27 cellular contexts compared by ENCODE assay signal in genomic region chr11:69905202-69905535, GRCh38.
"Had no signal": no experiment of that assay in that cellular context is flagged by ENCODE, and none has a peak within 500 bp of the region (broad histone marks: within the 10 kb centered on the region; RNA-seq: fewer than 3 reads in every experiment).

No MANE protein-coding gene starts in this region.

- H3K36me3 ChIP-seq: ascending aorta had no signal

- ATAC-seq: activated naive CD4-positive, alpha-beta T cell treated with anti-CD3 and anti-CD28 coated beads, Interleukin-2, amount 50 U/mL, for 72 hours; activated naive CD8-positive, alpha-beta T cell treated with anti-CD3 and anti-CD28 coated beads, Interleukin-2, amount 50 U/mL, for 24 hours; activated T-cell treated with anti-CD3 and anti-CD28 coated beads, Interleukin-2, amount 50 U/mL, for 4 hours; body of pancreas; PC-3 had no signal

- H3K4me3 ChIP-seq: ascending aorta, body of pancreas, K562, SK-N-MC had no signal

- H3K27me3 ChIP-seq: ascending aorta, body of pancreas had no signal

- FAIRE-seq: bronchial epithelial cell had no signal

- DNase-seq: activated CD4-positive, alpha-beta memory T cell treated with anti-CD3 and anti-CD28 coated beads for 36 hours; activated CD4-positive, alpha-beta T cell treated with anti-CD3 and anti-CD28 coated beads, Interleukin-2, amount 10 ng/mL, durations not matched to agents 7 days and 5 days; activated CD4-positive, CD25-positive, alpha-beta regulatory T cell; activated CD8-positive, alpha-beta memory T cell treated with anti-CD3 and anti-CD28 coated beads for 24 hours; activated effector memory CD4-positive, alpha-beta T cell treated with anti-CD3 and anti-CD28 coated beads, Interleukin-2, amount 50 U/mL, for 16 hours; activated naive CD4-positive, alpha-beta T cell treated with Interleukin-2 at 50 U/mL for 16 hours; activated naive CD8-positive, alpha-beta T cell treated with anti-CD3 and anti-CD28 coated beads, Interleukin-2, amount 50 U/mL, for 24 hours; activated T-cell treated with anti-CD3 and anti-CD28 coated beads, Interleukin-2, amount 50 U/mL, for 4 hours; amniotic stem cell; body of pancreas; Karpas-422; MM.1S; NCI-H1105; NCI-H1436; NCI-H1694 treated with DMSO at 0.1 percent for 48 hours; NCI-H2081; NCI-H510A treated with DMSO at 0.1 percent for 48 hours; NCI-H69; PC-3; SIG-M5; SW 1271 had no signal

- H3K9me3 ChIP-seq: ascending aorta, body of pancreas had no signal

- H3K27ac ChIP-seq: ascending aorta, body of pancreas, SK-N-MC, VCaP had no signal
